In genomic region chr5:6488021-6488420, GRCh38 we compare ENCODE assay signal across 17 cellular contexts. TPM values are rescaled to one million over a fixed set of nuclear protein-coding genes. Genes with fewer than 3 reads are reported as not detected.
A peak's percentile ranks its signal among the peaks of the same experiment; 100 is the strongest.
DNase-seq lines count a peak whose midpoint lies in the region; ATAC-seq and TF ChIP-seq lines count a peak whose summit lies in the region.
"Had no signal": no experiment of that assay in that cellular context is flagged by ENCODE, and none has a peak within 500 bp of the region (broad histone marks: within the 10 kb centered on the region; RNA-seq: fewer than 3 reads in every experiment).

No MANE protein-coding gene starts in this region.

- DNase-seq in left ventricle myocardium superior (no peak), Right ventricle myocardium superior (no peak), RPMI7951 (ENCODE audit: low read depth) (peak; percentile 53), head of caudate nucleus (peak in 38 of 42 donors; percentile 21 to 87 (median 62)), type B pancreatic cell (ENCODE audit: extremely low spot score, unreplicated experiment) (no peak), mesenchymal stem cell (no peak), NCI-H2227 (lab: John Stamatoyannopoulos, UW; ENCODE audit: unreplicated experiment) (no peak)
- DNase-seq: activated CD4-positive, alpha-beta T cell treated with anti-CD3 and anti-CD28 coated beads for 1 hour; activated naive CD8-positive, alpha-beta T cell treated with anti-CD3 and anti-CD28 coated beads for 36 hours; colonic mucosa; heart left ventricle; NCI-H1930; NCI-H510A treated with DMSO at 0.1 percent for 48 hours; SW 1271 had no signal

- no peak overlapping the region for H4K91ac ChIP-seq in mesenchymal stem cell (ENCODE audit: low read length)

- WGBS in mesenchymal stem cell, result 44% methylated on average over 4 of the region's 4 CpGs

- no peak overlapping the region for H2BK120ac ChIP-seq in mesenchymal stem cell (ENCODE audit: low read depth, low read length)

- no peaks in the 10 kb centered on the region for H3K4me1 ChIP-seq in mesenchymal stem cell (ENCODE audit: control insufficient read depth, insufficient read depth, low read depth, low read length)
- H3K4me1 ChIP-seq: colonic mucosa had no signal

- no peak overlapping the region for H3K4me3 Mint-ChIP-seq in type B pancreatic cell
- H3K4me3 Mint-ChIP-seq: activated naive CD8-positive, alpha-beta T cell treated with anti-CD3 and anti-CD28 coated beads for 36 hours had no signal

- H3K4me3 ChIP-seq in mesenchymal stem cell (ENCODE audit: insufficient read depth in 1 of 2, low read depth in 1 of 2, low read length in 2 of 2), result no peak overlapping the region
- H3K4me3 ChIP-seq: BLaER1, colonic mucosa, heart left ventricle, K562 had no signal

- peak overlapping the region; percentile 14 for H3K27ac Mint-ChIP-seq in type B pancreatic cell
- H3K27ac Mint-ChIP-seq: activated naive CD8-positive, alpha-beta T cell treated with anti-CD3 and anti-CD28 coated beads for 36 hours had no signal

- H3K9me3 Mint-ChIP-seq in type B pancreatic cell, result no peaks in the 10 kb centered on the region
- H3K9me3 Mint-ChIP-seq: activated naive CD8-positive, alpha-beta T cell treated with anti-CD3 and anti-CD28 coated beads for 36 hours had no signal

- intact Hi-C loops in left ventricle myocardium superior (cut with micrococcal nuclease) (no loop called here), Right ventricle myocardium superior (cut with DNase I) (no loop called here), head of caudate nucleus (cut with DNase I) (no loop called here)

- H3K36me3 ChIP-seq in mesenchymal stem cell (ENCODE audit: control insufficient read depth in 1 of 2, insufficient read depth in 2 of 2, low read depth in 1 of 2, low read length in 2 of 2), result no peaks in the 10 kb centered on the region
- H3K36me3 ChIP-seq: BLaER1, colonic mucosa had no signal

- H3K9ac ChIP-seq in mesenchymal stem cell (ENCODE audit: low read length), result no peak overlapping the region
- H3K9ac ChIP-seq: BLaER1 had no signal

- no peak overlapping the region for H3K27ac ChIP-seq in mesenchymal stem cell (ENCODE audit: low read length, poor library complexity, severe bottlenecking)
- H3K27ac ChIP-seq: BLaER1, colonic mucosa, heart left ventricle had no signal

- TF ChIP-seq CTCF in type B pancreatic cell (conservative IDR thresholded peaks at IDR 0.05), result no peak

- H3K27me3 Mint-ChIP-seq in type B pancreatic cell, result peaks cover 30% of the 10 kb centered on the region

- H3K36me3 Mint-ChIP-seq in type B pancreatic cell, result no peaks in the 10 kb centered on the region
- H3K36me3 Mint-ChIP-seq: activated naive CD8-positive, alpha-beta T cell treated with anti-CD3 and anti-CD28 coated beads for 36 hours had no signal

- no peak overlapping the region for H3K14ac ChIP-seq in mesenchymal stem cell (ENCODE audit: low read length in 2 of 2)

- H2BK15ac ChIP-seq in mesenchymal stem cell (ENCODE audit: low read depth, poor library complexity, severe bottlenecking), result no peak overlapping the region

- no peaks in the 10 kb centered on the region for H3K9me3 ChIP-seq in mesenchymal stem cell (ENCODE audit: control insufficient read depth, low read length)
- H3K9me3 ChIP-seq: BLaER1, colonic mucosa, heart left ventricle had no signal

- ATAC-seq in left ventricle myocardium superior, result peak; percentile 67
- ATAC-seq in Right ventricle myocardium superior (ENCODE audit: poor library complexity), result no peak
- no peak for ATAC-seq in GM21381 (IDR thresholded peaks at IDR 0.05; ENCODE audit: unreplicated experiment)
- ATAC-seq: K562 had no signal

- H3K4me1 Mint-ChIP-seq in type B pancreatic cell (ENCODE audit: unreplicated experiment), result peaks cover 43% of the 10 kb centered on the region

- peaks cover 0 to 41% of the 10 kb centered on the region in 2 experiments for H3K27me3 ChIP-seq in mesenchymal stem cell (ENCODE audit: control insufficient read depth in 1 of 2, insufficient read depth in 1 of 2, low read length in 2 of 2)
- H3K27me3 ChIP-seq: BLaER1, colonic mucosa had no signal

- H3K18ac ChIP-seq in mesenchymal stem cell (ENCODE audit: low read depth in 1 of 2, low read length in 2 of 2), result no peak overlapping the region

- H2BK5ac ChIP-seq in mesenchymal stem cell (ENCODE audit: low read depth, low read length, poor library complexity, severe bottlenecking), result no peak overlapping the region

- no peak overlapping the region for H3K4ac ChIP-seq in mesenchymal stem cell (ENCODE audit: low read depth in 1 of 2, low read length in 2 of 2)

- no peaks in the 10 kb centered on the region for H3K79me1 ChIP-seq in mesenchymal stem cell (replicated peaks; ENCODE audit: low read length, poor library complexity, severe bottlenecking)

- no peak overlapping the region for H3K4me2 ChIP-seq in mesenchymal stem cell (ENCODE audit: low read length, poor library complexity, severe bottlenecking)
- H3K4me2 ChIP-seq: BLaER1 had no signal

- no peak overlapping the region for H2AFZ ChIP-seq in mesenchymal stem cell (ENCODE audit: low read depth, low read length)

- H4K8ac ChIP-seq in mesenchymal stem cell (ENCODE audit: low read length), result no peak overlapping the region

- H3K23ac ChIP-seq in mesenchymal stem cell (ENCODE audit: low read length in 2 of 2), result no peak overlapping the region

- H2AK5ac ChIP-seq in mesenchymal stem cell (ENCODE audit: low read length, severe bottlenecking), result no peak overlapping the region

- no peak overlapping the region for H2BK12ac ChIP-seq in mesenchymal stem cell (ENCODE audit: low read length in 2 of 2)

RNA-seq across cellular contexts. Expression of gene UBE2QL1, which starts 39.4 kb away (rescaled TPM):
- 22.1 TPM for total RNA-seq in left ventricle myocardium superior
- 22.8 TPM for total RNA-seq in Right ventricle myocardium superior
- total RNA-seq in RPMI7951 (2014; rRNA removed; shearing (Covaris generic)), result 0.24 and 0.49 TPM in 2 replicates
- total RNA-seq in type B pancreatic cell (ENCODE audit: low replicate concordance), result 5.6 and 6.9 TPM in 2 replicates
- polyA plus RNA-seq in mesenchymal stem cell (2013, experiment 1 of 2), result not detected
- 0.01 TPM for polyA plus RNA-seq in mesenchymal stem cell (2013, experiment 2 of 2)
- total RNA-seq: activated naive CD8-positive, alpha-beta T cell treated with anti-CD3 and anti-CD28 coated beads for 36 hours; K562 had no signal
- polyA plus RNA-seq: K562 had no signal

Comparison
In these comparisons a context has a peak if more than half of its experiments do, and no peak if none do; other contexts are left out.
1. DNase-seq: peak in RPMI7951 (single experiment) and head of caudate nucleus (38 of 42); none in left ventricle myocardium superior (single experiment), Right ventricle myocardium superior (single experiment), type B pancreatic cell (single experiment), mesenchymal stem cell (single experiment) and NCI-H2227 (single experiment).